In genomic region chr20:49610701-49611538, GRCh38 we compare ENCODE assay signal across 1 cellular context.
A peak's percentile ranks its signal among the peaks of the same experiment; 100 is the strongest.
TF ChIP-seq lines count a peak whose summit lies in the region.

No MANE protein-coding gene starts in this region.

TF ChIP-seq in HepG2, 621 proteins besides CTCF, POLR2A, EP300 and RAD21 (continued from another document and continues in another):
- TF ChIP-seq POGZ (CRISPR knock-in tag; IDR thresholded peaks at IDR 0.05) (peak; percentile 92), FOXJ3 (CRISPR knock-in tag; IDR thresholded peaks at IDR 0.05; ENCODE audit: borderline replicate concordance) (peak; percentile 73), ZMYM2 (CRISPR knock-in tag; IDR thresholded peaks at IDR 0.05) (peak; percentile 73), SIN3A (IDR thresholded peaks at IDR 0.05; ENCODE audit: borderline replicate concordance, low read depth, low read length) (no peak), ZFY (CRISPR knock-in tag; IDR thresholded peaks at IDR 0.05) (peak; percentile 66), ZNF205 (CRISPR knock-in tag; IDR thresholded peaks at IDR 0.05) (peak; percentile 56; the same call in 1 of the 2 replicates), PRPF4 (IDR thresholded peaks at IDR 0.05; ENCODE audit: low read depth, low read length, poor library complexity, severe bottlenecking) (no peak), TEF (CRISPR knock-in tag; IDR thresholded peaks at IDR 0.05) (0 out of 2 replicates have a peak, but pooled peaks have one; percentile 15), CENPBD1 (CRISPR knock-in tag; IDR thresholded peaks at IDR 0.05; ENCODE audit: borderline replicate concordance, low read depth) (no peak), MIER3 (CRISPR knock-in tag; IDR thresholded peaks at IDR 0.05; ENCODE audit: borderline replicate concordance) (peak; percentile 52; the same call in 1 of the 2 replicates), ZNF530 (CRISPR knock-in tag; IDR thresholded peaks at IDR 0.05; ENCODE audit: low read depth) (no peak; the same call in 1 of the 2 replicates), ZNF710 (CRISPR knock-in tag; IDR thresholded peaks at IDR 0.05; ENCODE audit: borderline replicate concordance) (peak; percentile 95), REL (CRISPR knock-in tag; conservative IDR thresholded peaks at IDR 0.05) (no peak), ZBTB3 (CRISPR knock-in tag; IDR thresholded peaks at IDR 0.05; ENCODE audit: borderline replicate concordance, low read depth) (0 out of 2 replicates have a peak, but pooled peaks have one; percentile 80), ZNF510 (CRISPR knock-in tag; IDR thresholded peaks at IDR 0.05; ENCODE audit: low read depth) (peak; percentile 82; the same call in 1 of the 2 replicates), ARNT2 (CRISPR knock-in tag; IDR thresholded peaks at IDR 0.05; ENCODE audit: low read depth) (peak; percentile 85), SP140L (CRISPR knock-in tag; IDR thresholded peaks at IDR 0.05; ENCODE audit: borderline replicate concordance) (no peak), ZNF460 (CRISPR knock-in tag; IDR thresholded peaks at IDR 0.05; ENCODE audit: borderline replicate concordance) (peak; percentile 28; the same call in 1 of the 2 replicates), ARHGAP35 (CRISPR knock-in tag; IDR thresholded peaks at IDR 0.05; ENCODE audit: borderline replicate concordance) (peak; percentile 97), ZNF44 (CRISPR knock-in tag; IDR thresholded peaks at IDR 0.05) (peak; percentile 96; the same call in 1 of the 2 replicates), THRA (CRISPR knock-in tag; IDR thresholded peaks at IDR 0.05; ENCODE audit: borderline replicate concordance) (peak; percentile 81; the same call in 1 of the 2 replicates), YY1 (IDR thresholded peaks at IDR 0.05; ENCODE audit: insufficient read depth, insufficient replicate concordance, low read depth, low read length) (peak; percentile 85), AGO2 (optimal IDR thresholded peaks at IDR 0.05; ENCODE audit: low read depth, low read length) (no peak), HDAC1 (CRISPR knock-in tag; IDR thresholded peaks at IDR 0.05) (peak; percentile 90), MLXIP (CRISPR knock-in tag; IDR thresholded peaks at IDR 0.05; ENCODE audit: borderline replicate concordance) (no peak), SRSF4 (IDR thresholded peaks at IDR 0.05; ENCODE audit: low read depth, low read length, poor library complexity, severe bottlenecking) (no peak), FOXP4 (CRISPR knock-in tag; IDR thresholded peaks at IDR 0.05) (peak; percentile 62; the same call in 1 of the 2 replicates), ZNF703 (CRISPR knock-in tag; IDR thresholded peaks at IDR 0.05; ENCODE audit: borderline replicate concordance) (no peak), SYNCRIP (IDR thresholded peaks at IDR 0.05; ENCODE audit: insufficient read depth, low read depth, low read length) (no peak), SKI (IDR thresholded peaks at IDR 0.05; ENCODE audit: partially characterized antibody) (no peak), PLSCR1 (CRISPR knock-in tag; IDR thresholded peaks at IDR 0.05; ENCODE audit: borderline replicate concordance) (no peak), HNF1B (CRISPR knock-in tag; IDR thresholded peaks at IDR 0.05) (peak; percentile 95), ATF7-NPFF (CRISPR knock-in tag; IDR thresholded peaks at IDR 0.05; ENCODE audit: low read depth) (peak; percentile 83), ZNF543 (CRISPR knock-in tag; IDR thresholded peaks at IDR 0.05) (peak; percentile 78), KAT8 (CRISPR knock-in tag; IDR thresholded peaks at IDR 0.05) (peak; percentile 86), ZNF850 (CRISPR knock-in tag; conservative IDR thresholded peaks at IDR 0.05) (peak; percentile 83; the same call in 1 of the 2 replicates), ZNF318 (CRISPR knock-in tag; IDR thresholded peaks at IDR 0.05) (peak; percentile 88), ZNF383 (CRISPR knock-in tag; IDR thresholded peaks at IDR 0.05; ENCODE audit: borderline replicate concordance) (no peak; the same call in 1 of the 2 replicates), HNRNPL (IDR thresholded peaks at IDR 0.05; ENCODE audit: low read depth, low read length) (0 out of 2 replicates have a peak, but pooled peaks have one; percentile 41), JARID2 (CRISPR knock-in tag; IDR thresholded peaks at IDR 0.05; ENCODE audit: insufficient replicate concordance) (no peak)
